In the genomic region with DNA sequence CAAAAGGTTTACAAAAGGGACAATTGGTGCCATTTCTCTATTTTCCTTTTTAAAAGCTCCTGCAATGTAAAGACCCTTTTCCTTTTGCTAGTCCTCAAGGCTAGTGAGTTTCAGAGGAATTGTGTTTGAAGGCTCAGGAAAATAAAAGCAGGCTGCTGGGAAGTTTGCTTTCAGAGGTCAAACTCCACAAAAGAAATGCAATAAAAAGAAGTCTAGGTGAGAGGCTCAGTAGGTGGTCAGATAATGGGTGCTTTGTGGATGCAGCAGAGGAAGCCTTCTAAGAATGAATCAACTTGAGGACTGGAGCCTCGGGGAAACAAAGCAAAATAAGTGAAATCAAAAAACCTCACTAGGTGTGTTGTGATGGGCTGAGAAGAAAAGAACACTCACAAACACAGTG, we compare ENCODE assay signal across 22 cellular contexts. TPM values are rescaled to one million over a fixed set of nuclear protein-coding genes. Genes with fewer than 3 reads are reported as not detected.
"Had no signal": no experiment of that assay in that cellular context is flagged by ENCODE, and none has a peak within 500 bp of the region (broad histone marks: within the 10 kb centered on the region; RNA-seq: fewer than 3 reads in every experiment).

No MANE protein-coding gene starts in this region.

- H3K4me3 ChIP-seq: gastrocnemius medialis, left lung, right lobe of liver, smooth muscle cell, testis, upper lobe of left lung had no signal

- H3K27ac ChIP-seq: gastrocnemius medialis, left lung, parathyroid adenoma, right lobe of liver, testis, upper lobe of left lung, VCaP had no signal

- H3K9ac ChIP-seq: parathyroid adenoma had no signal

- H3K79me2 ChIP-seq: parathyroid adenoma had no signal

- ATAC-seq: activated naive CD4-positive, alpha-beta T cell treated with anti-CD3 and anti-CD28 coated beads, Interleukin-2, amount 50 U/mL, for 72 hours; esophagus mucosa; gastrocnemius medialis; left lung; right lobe of liver; T-helper 17 cell had no signal

- H3K4me1 ChIP-seq: gastrocnemius medialis, left lung, parathyroid adenoma, right lobe of liver, testis, upper lobe of left lung had no signal

- H3K36me3 ChIP-seq: gastrocnemius medialis, left lung, right lobe of liver, upper lobe of left lung had no signal

- DNase-seq: activated CD4-positive, alpha-beta T cell treated with anti-CD3 and anti-CD28 coated beads for 1 hour; activated CD8-positive, alpha-beta memory T cell treated with anti-CD3 and anti-CD28 coated beads for 24 hours; activated CD8-positive, alpha-beta memory T cell treated with anti-CD3 and anti-CD28 coated beads, Interleukin-2, amount 50 U/mL, for 48 hours; activated gamma-delta T cell; activated T-cell treated with anti-CD3 and anti-CD28 coated beads, Interleukin-2, amount 50 U/mL, for 48 hours; effector CD4-positive, alpha-beta T cell; gastrocnemius medialis; head of caudate nucleus; kidney; left lung; midbrain; naive B cell; right lobe of liver; stimulated activated CD4-positive, alpha-beta T cell treated with anti-CD3 and anti-CD28 coated beads, Interleukin-4, amount 100 ng/mL, for 1 hour; T-helper 17 cell; testis; upper lobe of left lung had no signal

- H3K27me3 ChIP-seq: gastrocnemius medialis, left lung, right lobe of liver, testis, upper lobe of left lung had no signal

- H3K4me2 ChIP-seq: smooth muscle cell had no signal

RNA-seq across cellular contexts. Expression of a gene that starts 10.3 kb away (rescaled TPM):
- polyA plus RNA-seq: smooth muscle cell had no signal
